ENCODE assay signal across 1 cellular context in the genomic region with DNA sequence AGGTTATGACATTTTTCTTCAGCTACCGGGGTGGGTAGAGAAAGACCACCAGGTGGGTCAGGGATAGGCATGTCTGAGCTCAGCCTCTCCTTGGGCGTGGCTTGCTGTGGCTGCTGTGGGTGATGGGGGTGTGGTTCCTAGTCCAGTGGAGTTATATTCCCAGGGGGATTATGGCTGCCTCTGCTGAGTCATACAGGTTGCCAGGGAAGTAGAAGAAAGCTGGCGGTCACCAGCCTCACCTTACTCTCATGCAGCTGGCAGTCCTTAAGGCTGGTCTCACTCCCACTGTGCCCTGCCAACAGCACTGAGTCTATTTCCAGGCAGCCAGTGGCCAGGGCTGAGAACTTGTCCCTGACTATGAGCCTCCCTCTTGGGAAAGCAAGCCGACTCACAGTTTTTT.
TF ChIP-seq lines count a peak whose summit lies in the region.

No MANE protein-coding gene starts in this region.

TF ChIP-seq in H1, 55 proteins besides CTCF, POLR2A, EP300 and RAD21 (continued from another document):
- TF ChIP-seq, protein P1, sequence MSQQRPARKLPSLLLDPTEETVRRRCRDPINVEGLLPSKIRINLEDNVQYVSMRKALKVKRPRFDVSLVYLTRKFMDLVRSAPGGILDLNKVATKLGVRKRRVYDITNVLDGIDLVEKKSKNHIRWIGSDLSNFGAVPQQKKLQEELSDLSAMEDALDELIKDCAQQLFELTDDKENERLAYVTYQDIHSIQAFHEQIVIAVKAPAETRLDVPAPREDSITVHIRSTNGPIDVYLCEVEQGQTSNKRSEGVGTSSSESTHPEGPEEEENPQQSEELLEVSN (IDR thresholded peaks at IDR 0.05) = no peak
- TF ChIP-seq SP4 (IDR thresholded peaks at IDR 0.05; ENCODE audit: low read length) (no peak), JUN (IDR thresholded peaks at IDR 0.05; ENCODE audit: low read depth, low read length) (no peak), ZNF274 (IDR thresholded peaks at IDR 0.05; ENCODE audit: borderline replicate concordance, extremely low read depth, low read length) (no peak)
- TF ChIP-seq, protein P2, sequence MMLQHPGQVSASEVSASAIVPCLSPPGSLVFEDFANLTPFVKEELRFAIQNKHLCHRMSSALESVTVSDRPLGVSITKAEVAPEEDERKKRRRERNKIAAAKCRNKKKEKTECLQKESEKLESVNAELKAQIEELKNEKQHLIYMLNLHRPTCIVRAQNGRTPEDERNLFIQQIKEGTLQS (IDR thresholded peaks at IDR 0.05; ENCODE audit: insufficient read depth, low read depth, low read length) = no peak
TF ChIP-seq in H1: peak in this region for 0.
